1 cellular context compared by ENCODE assay signal in the genomic region with DNA sequence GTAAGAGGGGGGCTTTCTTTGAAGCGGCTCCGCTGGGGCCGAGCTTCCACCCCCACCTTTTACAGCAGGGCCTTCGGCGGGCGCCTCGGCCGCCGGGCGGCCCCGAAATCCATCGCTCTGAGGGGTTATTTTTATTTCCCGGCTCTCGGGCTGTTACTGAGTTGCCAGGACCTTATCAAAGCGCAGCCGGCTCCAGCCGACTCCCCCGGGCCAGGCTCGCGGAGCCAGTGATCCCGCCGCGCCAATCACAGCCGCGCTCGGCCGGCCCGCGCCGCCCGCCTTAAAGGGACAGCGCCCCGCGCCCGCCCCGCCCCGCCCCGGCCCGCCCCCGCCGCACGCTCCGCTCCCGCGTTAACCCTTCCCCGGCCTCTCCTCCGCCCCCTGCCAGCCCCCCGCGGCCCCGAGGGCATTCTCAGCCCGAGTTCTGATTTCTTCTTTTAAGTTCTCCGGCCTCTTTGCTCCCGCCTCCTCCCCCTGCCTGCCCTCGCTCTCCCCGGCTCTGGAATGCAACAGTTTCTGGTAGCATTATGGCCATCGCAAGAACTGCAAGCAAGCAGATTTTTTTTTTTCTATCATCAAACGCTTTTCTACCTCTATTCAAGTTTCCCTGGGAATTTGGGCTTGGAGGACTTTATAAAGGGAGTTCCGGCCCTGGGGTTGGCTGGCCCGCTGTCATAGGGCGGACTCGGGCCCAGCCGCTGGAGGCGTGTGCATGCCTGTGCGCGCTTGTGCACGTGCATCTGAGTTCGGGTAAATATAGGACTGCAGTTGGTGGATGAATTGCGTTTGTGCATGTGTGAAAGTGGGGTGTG.
TF ChIP-seq lines count a peak whose summit lies in the region.

A gene with protein sequence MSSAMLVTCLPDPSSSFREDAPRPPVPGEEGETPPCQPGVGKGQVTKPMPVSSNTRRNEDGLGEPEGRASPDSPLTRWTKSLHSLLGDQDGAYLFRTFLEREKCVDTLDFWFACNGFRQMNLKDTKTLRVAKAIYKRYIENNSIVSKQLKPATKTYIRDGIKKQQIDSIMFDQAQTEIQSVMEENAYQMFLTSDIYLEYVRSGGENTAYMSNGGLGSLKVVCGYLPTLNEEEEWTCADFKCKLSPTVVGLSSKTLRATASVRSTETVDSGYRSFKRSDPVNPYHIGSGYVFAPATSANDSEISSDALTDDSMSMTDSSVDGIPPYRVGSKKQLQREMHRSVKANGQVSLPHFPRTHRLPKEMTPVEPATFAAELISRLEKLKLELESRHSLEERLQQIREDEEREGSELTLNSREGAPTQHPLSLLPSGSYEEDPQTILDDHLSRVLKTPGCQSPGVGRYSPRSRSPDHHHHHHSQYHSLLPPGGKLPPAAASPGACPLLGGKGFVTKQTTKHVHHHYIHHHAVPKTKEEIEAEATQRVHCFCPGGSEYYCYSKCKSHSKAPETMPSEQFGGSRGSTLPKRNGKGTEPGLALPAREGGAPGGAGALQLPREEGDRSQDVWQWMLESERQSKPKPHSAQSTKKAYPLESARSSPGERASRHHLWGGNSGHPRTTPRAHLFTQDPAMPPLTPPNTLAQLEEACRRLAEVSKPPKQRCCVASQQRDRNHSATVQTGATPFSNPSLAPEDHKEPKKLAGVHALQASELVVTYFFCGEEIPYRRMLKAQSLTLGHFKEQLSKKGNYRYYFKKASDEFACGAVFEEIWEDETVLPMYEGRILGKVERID (minus strand): TSS at position 255 of the 812 bp plus-strand sequence. CDS start 3,028 bp downstream, outside the sequence.

TF ChIP-seq in HepG2, 621 proteins besides CTCF, POLR2A, EP300 and RAD21 (continued from another document and continues in another):
- 0 out of 2 replicates have a peak, but pooled peaks have one; percentile 9 for TF ChIP-seq SOX13 (IDR thresholded peaks at IDR 0.05)
- peak; percentile 39 to 64; a peak in 2 of 4 replicates for TF ChIP-seq SOX13 (CRISPR knock-in tag; conservative IDR thresholded peaks at IDR 0.05 in 1 of 2, IDR thresholded peaks at IDR 0.05 in 1 of 2)
- peak; percentile 86 for TF ChIP-seq ZMYM3 (CRISPR knock-in tag; IDR thresholded peaks at IDR 0.05)
- TF ChIP-seq HNRNPL (IDR thresholded peaks at IDR 0.05; ENCODE audit: low read depth, low read length), result no peak
- TF ChIP-seq, protein P1, sequence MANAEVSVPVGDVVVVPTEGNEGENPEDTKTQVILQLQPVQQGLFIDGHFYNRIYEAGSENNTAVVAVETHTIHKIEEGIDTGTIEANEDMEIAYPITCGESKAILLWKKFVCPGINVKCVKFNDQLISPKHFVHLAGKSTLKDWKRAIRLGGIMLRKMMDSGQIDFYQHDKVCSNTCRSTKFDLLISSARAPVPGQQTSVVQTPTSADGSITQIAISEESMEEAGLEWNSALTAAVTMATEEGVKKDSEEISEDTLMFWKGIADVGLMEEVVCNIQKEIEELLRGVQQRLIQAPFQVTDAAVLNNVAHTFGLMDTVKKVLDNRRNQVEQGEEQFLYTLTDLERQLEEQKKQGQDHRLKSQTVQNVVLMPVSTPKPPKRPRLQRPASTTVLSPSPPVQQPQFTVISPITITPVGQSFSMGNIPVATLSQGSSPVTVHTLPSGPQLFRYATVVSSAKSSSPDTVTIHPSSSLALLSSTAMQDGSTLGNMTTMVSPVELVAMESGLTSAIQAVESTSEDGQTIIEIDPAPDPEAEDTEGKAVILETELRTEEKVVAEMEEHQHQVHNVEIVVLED (CRISPR knock-in tag; IDR thresholded peaks at IDR 0.05; ENCODE audit: borderline replicate concordance), result peak; percentile 76
- TF ChIP-seq, protein P2, sequence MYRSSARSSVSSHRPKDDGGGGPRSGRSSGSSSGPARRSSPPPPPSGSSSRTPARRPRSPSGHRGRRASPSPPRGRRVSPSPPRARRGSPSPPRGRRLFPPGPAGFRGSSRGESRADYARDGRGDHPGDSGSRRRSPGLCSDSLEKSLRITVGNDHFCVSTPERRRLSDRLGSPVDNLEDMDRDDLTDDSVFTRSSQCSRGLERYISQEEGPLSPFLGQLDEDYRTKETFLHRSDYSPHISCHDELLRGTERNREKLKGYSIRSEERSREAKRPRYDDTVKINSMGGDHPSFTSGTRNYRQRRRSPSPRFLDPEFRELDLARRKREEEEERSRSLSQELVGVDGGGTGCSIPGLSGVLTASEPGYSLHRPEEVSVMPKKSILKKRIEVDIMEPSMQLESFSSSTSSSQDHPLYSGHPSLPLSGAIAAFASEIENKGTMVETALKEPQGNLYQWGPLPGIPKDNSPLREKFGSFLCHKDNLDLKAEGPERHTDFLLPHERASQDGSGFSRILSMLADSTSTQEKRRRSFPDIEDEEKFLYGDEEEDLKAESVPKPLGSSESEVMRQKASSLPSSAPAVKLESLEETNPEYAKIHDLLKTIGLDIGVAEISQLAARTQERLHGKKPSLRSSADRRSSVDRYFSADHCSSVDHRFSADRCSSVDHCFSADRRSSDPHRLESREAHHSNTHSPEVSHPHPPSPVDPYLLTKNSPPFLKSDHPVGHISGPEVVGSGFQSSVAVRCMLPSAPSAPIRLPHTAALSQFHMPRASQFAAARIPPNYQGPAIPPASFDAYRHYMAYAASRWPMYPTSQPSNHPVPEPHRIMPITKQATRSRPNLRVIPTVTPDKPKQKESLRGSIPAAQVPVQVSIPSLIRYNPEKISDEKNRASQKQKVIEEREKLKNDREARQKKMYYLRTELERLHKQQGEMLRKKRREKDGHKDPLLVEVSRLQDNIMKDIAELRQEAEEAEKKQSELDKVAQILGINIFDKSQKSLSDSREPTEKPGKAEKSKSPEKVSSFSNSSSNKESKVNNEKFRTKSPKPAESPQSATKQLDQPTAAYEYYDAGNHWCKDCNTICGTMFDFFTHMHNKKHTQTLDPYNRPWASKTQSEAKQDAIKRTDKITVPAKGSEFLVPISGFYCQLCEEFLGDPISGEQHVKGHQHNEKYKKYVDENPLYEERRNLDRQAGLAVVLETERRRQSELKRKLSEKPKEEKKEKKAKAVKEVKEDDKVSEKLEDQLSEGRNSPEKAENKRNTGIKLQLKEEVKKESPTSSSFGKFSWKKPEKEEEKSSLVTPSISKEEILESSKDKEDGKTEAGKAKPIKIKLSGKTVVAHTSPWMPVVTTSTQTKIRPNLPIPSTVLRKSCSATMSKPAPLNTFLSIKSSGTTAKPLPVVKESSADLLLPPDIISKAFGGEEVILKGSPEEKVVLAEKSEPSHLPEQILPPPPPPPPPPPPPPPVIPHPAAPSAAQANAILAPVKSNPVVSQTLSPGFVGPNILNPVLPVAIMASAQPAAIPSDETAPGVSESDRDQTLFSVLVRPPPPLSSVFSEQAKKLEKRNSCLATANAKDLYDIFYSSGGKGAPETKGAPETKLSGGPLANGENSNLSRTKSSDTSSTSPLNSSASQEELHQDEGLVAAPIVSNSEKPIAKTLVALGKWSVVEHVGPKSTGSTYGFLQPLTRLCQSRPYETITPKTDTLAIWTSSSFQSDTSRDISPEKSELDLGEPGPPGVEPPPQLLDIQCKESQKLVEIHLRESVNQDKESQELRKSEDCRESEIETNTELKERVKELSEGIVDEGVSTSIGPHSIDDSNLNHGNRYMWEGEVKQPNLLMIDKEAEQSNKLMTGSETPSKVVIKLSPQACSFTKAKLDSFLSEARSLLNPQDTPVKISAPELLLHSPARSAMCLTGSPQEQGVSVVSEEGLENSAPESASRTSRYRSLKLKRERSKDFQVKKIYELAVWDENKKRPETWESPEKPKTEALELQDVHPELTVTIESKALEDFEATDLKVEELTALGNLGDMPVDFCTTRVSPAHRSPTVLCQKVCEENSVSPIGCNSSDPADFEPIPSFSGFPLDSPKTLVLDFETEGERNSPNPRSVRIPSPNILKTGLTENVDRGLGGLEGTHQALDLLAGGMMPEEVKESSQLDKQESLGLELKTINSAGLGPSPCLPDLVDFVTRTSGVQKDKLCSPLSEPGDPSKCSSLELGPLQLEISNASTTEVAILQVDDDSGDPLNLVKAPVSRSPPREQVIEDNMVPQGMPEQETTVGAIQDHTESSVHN (CRISPR knock-in tag; IDR thresholded peaks at IDR 0.05), result peak; percentile 94; the same call in 1 of the 2 replicates
- TF ChIP-seq ARHGAP35 (CRISPR knock-in tag; IDR thresholded peaks at IDR 0.05; ENCODE audit: borderline replicate concordance), result peak; percentile 76; the same call in 1 of the 2 replicates
- no peak for TF ChIP-seq SUZ12 (IDR thresholded peaks at IDR 0.05; ENCODE audit: low read depth, low read length)
- TF ChIP-seq, protein P3, sequence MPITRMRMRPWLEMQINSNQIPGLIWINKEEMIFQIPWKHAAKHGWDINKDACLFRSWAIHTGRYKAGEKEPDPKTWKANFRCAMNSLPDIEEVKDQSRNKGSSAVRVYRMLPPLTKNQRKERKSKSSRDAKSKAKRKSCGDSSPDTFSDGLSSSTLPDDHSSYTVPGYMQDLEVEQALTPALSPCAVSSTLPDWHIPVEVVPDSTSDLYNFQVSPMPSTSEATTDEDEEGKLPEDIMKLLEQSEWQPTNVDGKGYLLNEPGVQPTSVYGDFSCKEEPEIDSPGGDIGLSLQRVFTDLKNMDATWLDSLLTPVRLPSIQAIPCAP (CRISPR knock-in tag; IDR thresholded peaks at IDR 0.05; ENCODE audit: low read depth), result peak; percentile 88
- TF ChIP-seq ZNF558 (CRISPR knock-in tag; IDR thresholded peaks at IDR 0.05; ENCODE audit: borderline replicate concordance), result peak; percentile 99; the same call in 1 of the 2 replicates
- peak; percentile 92; the same call in 1 of the 2 replicates for TF ChIP-seq ZNF724P (CRISPR knock-in tag; IDR thresholded peaks at IDR 0.05; ENCODE audit: borderline replicate concordance)
- TF ChIP-seq, protein P4, sequence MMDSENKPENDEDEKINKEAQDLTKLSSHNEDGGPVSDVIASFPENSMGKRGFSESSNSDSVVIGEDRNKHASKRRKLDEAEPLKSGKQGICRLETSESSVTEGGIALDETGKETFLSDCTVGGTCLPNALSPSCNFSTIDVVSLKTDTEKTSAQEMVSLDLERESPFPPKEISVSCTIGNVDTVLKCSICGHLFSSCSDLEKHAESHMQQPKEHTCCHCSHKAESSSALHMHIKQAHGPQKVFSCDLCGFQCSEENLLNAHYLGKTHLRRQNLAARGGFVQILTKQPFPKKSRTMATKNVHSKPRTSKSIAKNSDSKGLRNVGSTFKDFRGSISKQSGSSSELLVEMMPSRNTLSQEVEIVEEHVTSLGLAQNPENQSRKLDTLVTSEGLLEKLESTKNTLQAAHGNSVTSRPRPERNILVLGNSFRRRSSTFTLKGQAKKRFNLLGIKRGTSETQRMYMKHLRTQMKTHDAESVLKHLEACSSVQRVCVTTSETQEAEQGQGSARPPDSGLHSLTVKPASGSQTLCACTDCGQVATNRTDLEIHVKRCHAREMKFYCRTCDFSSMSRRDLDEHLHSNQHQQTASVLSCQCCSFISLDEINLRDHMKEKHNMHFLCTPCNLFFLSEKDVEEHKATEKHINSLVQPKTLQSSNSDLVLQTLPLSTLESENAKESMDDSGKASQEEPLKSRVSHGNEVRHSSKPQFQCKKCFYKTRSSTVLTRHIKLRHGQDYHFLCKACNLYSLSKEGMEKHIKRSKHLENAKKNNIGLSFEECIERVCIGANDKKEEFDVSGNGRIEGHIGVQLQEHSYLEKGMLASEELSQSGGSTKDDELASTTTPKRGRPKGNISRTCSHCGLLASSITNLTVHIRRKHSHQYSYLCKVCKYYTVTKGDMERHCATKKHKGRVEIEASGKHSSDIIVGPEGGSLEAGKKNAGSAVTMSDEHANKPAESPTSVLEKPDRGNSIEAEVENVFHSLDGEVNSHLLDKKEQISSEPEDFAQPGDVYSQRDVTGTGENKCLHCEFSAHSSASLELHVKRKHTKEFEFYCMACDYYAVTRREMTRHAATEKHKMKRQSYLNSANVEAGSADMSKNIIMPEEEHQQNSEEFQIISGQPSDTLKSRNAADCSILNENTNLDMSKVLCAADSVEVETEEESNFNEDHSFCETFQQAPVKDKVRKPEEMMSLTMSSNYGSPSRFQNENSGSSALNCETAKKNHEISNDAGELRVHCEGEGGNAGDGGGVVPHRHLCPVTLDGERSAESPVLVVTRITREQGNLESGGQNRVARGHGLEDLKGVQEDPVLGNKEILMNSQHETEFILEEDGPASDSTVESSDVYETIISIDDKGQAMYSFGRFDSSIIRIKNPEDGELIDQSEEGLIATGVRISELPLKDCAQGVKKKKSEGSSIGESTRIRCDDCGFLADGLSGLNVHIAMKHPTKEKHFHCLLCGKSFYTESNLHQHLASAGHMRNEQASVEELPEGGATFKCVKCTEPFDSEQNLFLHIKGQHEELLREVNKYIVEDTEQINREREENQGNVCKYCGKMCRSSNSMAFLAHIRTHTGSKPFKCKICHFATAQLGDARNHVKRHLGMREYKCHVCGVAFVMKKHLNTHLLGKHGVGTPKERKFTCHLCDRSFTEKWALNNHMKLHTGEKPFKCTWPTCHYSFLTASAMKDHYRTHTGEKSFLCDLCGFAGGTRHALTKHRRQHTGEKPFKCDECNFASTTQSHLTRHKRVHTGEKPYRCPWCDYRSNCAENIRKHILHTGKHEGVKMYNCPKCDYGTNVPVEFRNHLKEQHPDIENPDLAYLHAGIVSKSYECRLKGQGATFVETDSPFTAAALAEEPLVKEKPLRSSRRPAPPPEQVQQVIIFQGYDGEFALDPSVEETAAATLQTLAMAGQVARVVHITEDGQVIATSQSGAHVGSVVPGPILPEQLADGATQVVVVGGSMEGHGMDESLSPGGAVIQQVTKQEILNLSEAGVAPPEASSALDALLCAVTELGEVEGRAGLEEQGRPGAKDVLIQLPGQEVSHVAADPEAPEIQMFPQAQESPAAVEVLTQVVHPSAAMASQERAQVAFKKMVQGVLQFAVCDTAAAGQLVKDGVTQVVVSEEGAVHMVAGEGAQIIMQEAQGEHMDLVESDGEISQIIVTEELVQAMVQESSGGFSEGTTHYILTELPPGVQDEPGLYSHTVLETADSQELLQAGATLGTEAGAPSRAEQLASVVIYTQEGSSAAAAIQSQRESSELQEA (CRISPR knock-in tag; IDR thresholded peaks at IDR 0.05; ENCODE audit: not compliant biosample characterization), result peak; percentile 96
- peak; percentile 79; the same call in 1 of the 2 replicates for TF ChIP-seq ZSCAN9 (CRISPR knock-in tag; IDR thresholded peaks at IDR 0.05; ENCODE audit: borderline replicate concordance)
- no peak for TF ChIP-seq ZBTB21 (CRISPR knock-in tag; IDR thresholded peaks at IDR 0.05)
